ENCODE assay signal across 24 cellular contexts in the genomic region with DNA sequence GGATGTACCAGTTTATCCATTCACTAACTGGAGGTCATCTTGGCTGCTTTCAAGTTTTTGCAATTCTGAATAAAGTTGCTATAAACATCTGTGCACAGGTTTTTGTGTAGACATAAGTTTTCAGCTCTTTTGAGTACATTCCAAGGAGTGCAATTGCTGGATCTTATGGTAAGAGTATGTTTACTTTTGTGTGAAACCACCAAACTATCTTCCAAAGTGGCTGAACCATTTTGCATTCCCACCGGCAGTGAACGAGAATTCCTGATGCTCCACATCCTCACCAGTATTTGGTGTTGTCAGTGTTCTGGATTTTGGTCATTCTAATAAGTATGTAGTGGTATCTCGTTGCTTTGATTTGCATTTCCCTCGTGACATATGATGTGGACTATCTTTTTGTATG.
"Had no signal": no experiment of that assay in that cellular context is flagged by ENCODE, and none has a peak within 500 bp of the region (broad histone marks: within the 10 kb centered on the region; RNA-seq: fewer than 3 reads in every experiment).

No MANE protein-coding gene starts in this region.

- ATAC-seq: activated T-helper 17 cell treated with anti-CD3 and anti-CD28 coated beads, Interleukin-2, amount 50 U/mL, for 72 hours; T-cell had no signal

- H3K27ac Mint-ChIP-seq: activated B cell treated with CpG ODN at 0.5 μM for 24 hours; activated CD4-positive, alpha-beta memory T cell treated with anti-CD3 and anti-CD28 coated beads, Interleukin-2, amount 10 ng/mL, durations not matched to agents 7 days and 5 days; activated naive CD4-positive, alpha-beta T cell treated with anti-CD3 and anti-CD28 coated beads, Interleukin-2, amount 10 ng/mL, durations not matched to agents 7 days and 5 days; activated naive CD8-positive, alpha-beta T cell treated with anti-CD3 and anti-CD28 coated beads for 36 hours; activated T-helper 17 cell treated with anti-CD3 and anti-CD28 coated beads, Interleukin-2, amount 50 U/mL, for 72 hours; T-cell had no signal

- H3K27me3 Mint-ChIP-seq: activated naive CD8-positive, alpha-beta T cell treated with anti-CD3 and anti-CD28 coated beads for 36 hours; activated T-helper 17 cell treated with anti-CD3 and anti-CD28 coated beads, Interleukin-2, amount 50 U/mL, for 72 hours; T-cell had no signal

- H3K4me3 Mint-ChIP-seq: activated B cell treated with CpG ODN at 0.5 μM for 24 hours; activated CD4-positive, alpha-beta memory T cell treated with anti-CD3 and anti-CD28 coated beads, Interleukin-2, amount 10 ng/mL, durations not matched to agents 7 days and 5 days; activated naive CD4-positive, alpha-beta T cell treated with anti-CD3 and anti-CD28 coated beads, Interleukin-2, amount 10 ng/mL, durations not matched to agents 7 days and 5 days; activated naive CD8-positive, alpha-beta T cell treated with anti-CD3 and anti-CD28 coated beads for 36 hours; activated T-helper 17 cell treated with anti-CD3 and anti-CD28 coated beads, Interleukin-2, amount 50 U/mL, for 72 hours; T-cell had no signal

- H3K4me1 Mint-ChIP-seq: activated B cell treated with CpG ODN at 0.5 μM for 24 hours had no signal

- H3K9me3 Mint-ChIP-seq: activated B cell treated with CpG ODN at 0.5 μM for 24 hours; activated CD4-positive, alpha-beta memory T cell treated with anti-CD3 and anti-CD28 coated beads, Interleukin-2, amount 10 ng/mL, durations not matched to agents 7 days and 5 days; activated naive CD4-positive, alpha-beta T cell treated with anti-CD3 and anti-CD28 coated beads, Interleukin-2, amount 10 ng/mL, durations not matched to agents 7 days and 5 days; activated naive CD8-positive, alpha-beta T cell treated with anti-CD3 and anti-CD28 coated beads for 36 hours; activated T-helper 17 cell treated with anti-CD3 and anti-CD28 coated beads, Interleukin-2, amount 50 U/mL, for 72 hours; T-cell had no signal

- H3K36me3 Mint-ChIP-seq: activated naive CD4-positive, alpha-beta T cell treated with anti-CD3 and anti-CD28 coated beads, Interleukin-2, amount 10 ng/mL, durations not matched to agents 7 days and 5 days; activated naive CD8-positive, alpha-beta T cell treated with anti-CD3 and anti-CD28 coated beads for 36 hours; T-cell had no signal

- DNase-seq: activated B cell treated with CpG ODN at 0.5 μM for 24 hours; activated CD4-positive, alpha-beta memory T cell treated with anti-CD3 and anti-CD28 coated beads, Interleukin-2, amount 10 ng/mL, durations not matched to agents 7 days and 5 days; activated CD4-positive, alpha-beta T cell treated with anti-CD3 and anti-CD28 coated beads for 1 hour; activated CD4-positive, alpha-beta T cell treated with anti-CD3 and anti-CD28 coated beads, Interleukin-2, amount 50 U/mL, for 1 hour; activated gamma-delta T cell; activated naive CD4-positive, alpha-beta T cell treated with anti-CD3 and anti-CD28 coated beads, Interleukin-2, amount 10 ng/mL, durations not matched to agents 7 days and 5 days; activated naive CD8-positive, alpha-beta T cell treated with anti-CD3 and anti-CD28 coated beads for 36 hours; activated T-cell treated with anti-CD3 and anti-CD28 coated beads for 4 hours; activated T-cell treated with anti-CD3 and anti-CD28 coated beads, Interleukin-2, amount 50 U/mL, for 48 hours; cerebellar nuclear complex; Kasumi-1; NCI-H1092; NCI-H1417; NCI-H1930; NCI-H2107; NCI-H2171 treated with DMSO at 0.1 percent for 48 hours; NCI-H226; NCI-H526; NCI-H774; SIG-M5; T-cell; T-helper 2 cell; T1000 had no signal
